In the genomic region with DNA sequence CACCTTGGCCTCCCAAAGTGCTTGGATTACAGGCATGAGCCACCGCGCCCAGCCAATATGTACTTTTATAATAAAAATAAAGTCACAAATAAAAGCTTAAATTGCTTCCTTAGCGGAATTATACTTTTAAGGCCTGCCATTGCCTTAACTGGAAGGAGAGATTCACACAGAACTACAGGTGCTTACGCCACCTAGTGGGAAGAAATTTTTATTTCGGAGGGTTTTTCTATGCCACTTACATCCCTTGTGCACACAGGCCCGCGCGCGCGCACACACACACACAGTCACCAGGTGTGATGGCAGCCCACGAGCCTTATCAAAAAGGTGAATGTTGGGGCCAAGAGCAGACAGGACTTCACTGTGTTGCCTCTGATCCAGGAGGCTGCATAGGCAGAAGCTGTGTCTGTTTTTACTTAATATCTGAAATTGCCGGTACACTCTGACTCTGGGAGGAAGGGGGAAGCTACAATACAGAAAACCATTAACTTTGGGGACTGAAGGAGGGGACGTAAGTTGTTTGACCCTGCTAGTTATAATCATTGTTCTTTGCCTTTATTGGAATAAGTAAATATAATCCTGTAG, we compare ENCODE assay signal across 1 cellular context.
TF ChIP-seq lines count a peak whose summit lies in the region.

No MANE protein-coding gene starts in this region.

TF ChIP-seq in GM12878, 131 proteins besides CTCF, POLR2A, EP300 and RAD21 (continued from another document):
- TF ChIP-seq MEF2B (IDR thresholded peaks at IDR 0.05; ENCODE audit: partially characterized antibody, poor library complexity, severe bottlenecking): no peak
- TF ChIP-seq ZZZ3 (IDR thresholded peaks at IDR 0.05; ENCODE audit: control insufficient read depth, insufficient read length, low read depth): no peak
- TF ChIP-seq YY1 (IDR thresholded peaks at IDR 0.05; ENCODE audit: low read depth, low read length): 0 out of 2 replicates have a peak, but pooled peaks have one; percentile 22
- TF ChIP-seq SMC3 (IDR thresholded peaks at IDR 0.05; ENCODE audit: borderline replicate concordance, low read length): peak; percentile 56; the same call in 1 of the 2 replicates
- no peak for TF ChIP-seq CUX1 (IDR thresholded peaks at IDR 0.05; ENCODE audit: insufficient replicate concordance, low read depth, low read length)
- no peak for TF ChIP-seq EED (IDR thresholded peaks at IDR 0.05; ENCODE audit: low read depth)
- no peak for TF ChIP-seq MTA3 (IDR thresholded peaks at IDR 0.05; ENCODE audit: borderline replicate concordance, low read length)
